In the genomic region with DNA sequence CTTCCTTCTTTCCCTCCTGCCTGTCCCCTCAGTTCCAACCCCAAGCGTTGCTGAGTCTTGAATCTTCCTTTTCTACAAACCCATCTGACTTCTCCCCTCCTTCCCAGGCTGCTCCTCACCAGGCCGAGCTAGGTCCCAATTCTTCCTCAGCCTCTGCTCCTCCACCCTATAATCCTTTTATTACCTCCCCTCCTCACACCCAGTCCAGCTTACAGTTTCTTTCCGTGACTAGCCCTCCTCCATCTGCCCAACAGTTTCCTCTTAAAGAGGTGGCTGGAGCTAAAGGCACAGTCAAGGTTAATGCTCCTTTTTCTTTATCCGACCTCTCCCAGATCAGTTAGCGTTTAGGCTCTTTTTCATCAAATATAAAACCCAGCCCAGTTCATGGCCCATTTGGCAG, we compare ENCODE assay signal across 6 cellular contexts. TPM values are rescaled to one million over a fixed set of nuclear protein-coding genes. Genes with fewer than 3 reads are reported as not detected.
"Had no signal": no experiment of that assay in that cellular context is flagged by ENCODE, and none has a peak within 500 bp of the region (broad histone marks: within the 10 kb centered on the region; RNA-seq: fewer than 3 reads in every experiment).

No MANE protein-coding gene starts in this region.

RNA-seq across cellular contexts. Expression of a gene that starts 2.6 kb away (rescaled TPM):
- total RNA-seq: LHCN-M2, Right ventricle myocardium inferior, RPMI7951, SJSA1 had no signal

RNA-seq across cellular contexts. Expression of a gene that starts 9.1 kb away (rescaled TPM):
- total RNA-seq: K562, LHCN-M2, MCF 10A, Right ventricle myocardium inferior, RPMI7951, SJSA1 had no signal

RNA-seq across cellular contexts. Expression of a gene that starts 21.7 kb away (rescaled TPM):
- total RNA-seq: K562, LHCN-M2, MCF 10A, Right ventricle myocardium inferior, RPMI7951, SJSA1 had no signal

RNA-seq across cellular contexts. Expression of a gene that starts 43.8 kb away (rescaled TPM):
- total RNA-seq: LHCN-M2, RPMI7951 had no signal
